In genomic region chr6:105769197-105769596, GRCh38 we compare ENCODE assay signal across 24 cellular contexts.
"Had no signal": no experiment of that assay in that cellular context is flagged by ENCODE, and none has a peak within 500 bp of the region (broad histone marks: within the 10 kb centered on the region; RNA-seq: fewer than 3 reads in every experiment).

No MANE protein-coding gene starts in this region.

- H3K36me3 ChIP-seq: pancreas, sigmoid colon, uterus had no signal

- H3K27me3 ChIP-seq: pancreas, sigmoid colon, uterus had no signal

- H3K4me2 ChIP-seq: smooth muscle cell had no signal

- DNase-seq: activated CD4-positive, alpha-beta T cell treated with anti-CD3 and anti-CD28 coated beads for 4 hours; activated CD4-positive, alpha-beta T cell treated with anti-CD3 and anti-CD28 coated beads, Interleukin-2, amount 50 U/mL, for 4 hours; activated naive CD4-positive, alpha-beta T cell treated with Interleukin-2 at 50 U/mL for 16 hours; activated T-cell treated with anti-CD3 and anti-CD28 coated beads for 4 hours; activated T-cell treated with anti-CD3 and anti-CD28 coated beads, Interleukin-2, amount 50 U/mL, for 72 hours; anterior cingulate cortex; dermis blood vessel endothelial cell; effector CD4-positive, alpha-beta T cell; erythroblast; islet precursor cell; left cardiac atrium; left ventricle myocardium superior; naive thymus-derived CD4-positive, alpha-beta T cell; pancreas; psoas muscle; sigmoid colon; stimulated activated CD4-positive, alpha-beta T cell treated with anti-CD3 and anti-CD28 coated beads, Interleukin-1b, Interleukin-23, amount 100 ng/mL, for 48 hours; stimulated activated CD4-positive, alpha-beta T cell treated with anti-CD3 and anti-CD28 coated beads, Interleukin-4, amount 100 ng/mL, for 4 hours; stimulated activated CD8-positive, alpha-beta memory T cell treated with anti-CD3 and anti-CD28 coated beads, Interleukin-4, amount 100 ng/mL, for 48 hours; stimulated activated naive CD8-positive, alpha-beta T cell treated with anti-CD3 and anti-CD28 coated beads, Interleukin-15, amount 100 ng/mL, for 72 hours; substantia nigra; uterus had no signal

- H3K4me1 ChIP-seq: pancreas, psoas muscle, sigmoid colon, uterus had no signal

- H3K4me3 ChIP-seq: pancreas, psoas muscle, sigmoid colon, smooth muscle cell, uterus had no signal

- H3K9me3 ChIP-seq: pancreas, psoas muscle, sigmoid colon, uterus had no signal

- H3K27ac ChIP-seq: pancreas, psoas muscle, sigmoid colon, uterus, VCaP had no signal
